ENCODE assay signal across 1 cellular context in the genomic region with DNA sequence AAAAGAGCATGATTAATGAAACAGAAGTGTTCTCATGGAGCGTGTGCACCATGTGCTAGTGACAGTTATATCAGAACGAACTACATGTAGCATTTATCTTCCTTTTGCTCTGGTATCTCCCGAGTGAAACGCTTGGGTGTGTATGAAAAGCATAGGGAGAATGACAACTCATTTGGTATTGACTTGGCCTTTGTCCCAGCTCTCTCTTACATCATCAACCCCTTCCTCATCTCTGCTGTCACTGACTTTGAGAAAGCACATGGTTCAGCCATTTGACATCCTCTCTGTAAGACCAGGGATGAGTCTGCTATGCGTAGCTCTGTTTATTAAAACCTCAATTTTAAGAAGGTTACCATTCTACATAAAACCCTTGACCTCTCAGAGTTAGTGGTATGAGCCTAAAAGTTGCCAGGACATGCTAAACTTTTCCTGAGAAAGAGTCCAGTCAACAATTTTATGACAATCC.
TF ChIP-seq lines count a peak whose summit lies in the region.

No MANE protein-coding gene starts in this region.

TF ChIP-seq in HepG2, 621 proteins besides CTCF, POLR2A, EP300 and RAD21 (continued from another document and continues in another):
- TF ChIP-seq EHMT2 (IDR thresholded peaks at IDR 0.05; ENCODE audit: borderline replicate concordance, low read depth, low read length) (peak; percentile 95), NFE2 (CRISPR knock-in tag; IDR thresholded peaks at IDR 0.05) (no peak), ADNP (CRISPR knock-in tag; IDR thresholded peaks at IDR 0.05) (no peak), ZNF709 (CRISPR knock-in tag; IDR thresholded peaks at IDR 0.05) (peak; percentile 72; the same call in 1 of the 2 replicates), ZNF431 (CRISPR knock-in tag; IDR thresholded peaks at IDR 0.05; ENCODE audit: borderline replicate concordance, low read depth) (peak; percentile 64; the same call in 1 of the 2 replicates), MED13 (CRISPR knock-in tag; IDR thresholded peaks at IDR 0.05) (0 out of 2 replicates have a peak, but pooled peaks have one; percentile 32), ZNF282 (IDR thresholded peaks at IDR 0.05; ENCODE audit: partially characterized antibody) (no peak), RFX3 (CRISPR knock-in tag; IDR thresholded peaks at IDR 0.05) (no peak), SP5 (CRISPR knock-in tag; IDR thresholded peaks at IDR 0.05; ENCODE audit: borderline replicate concordance, low read depth) (0 out of 2 replicates have a peak, but pooled peaks have one; percentile 20), GZF1 (CRISPR knock-in tag; IDR thresholded peaks at IDR 0.05) (peak; percentile 58; the same call in 1 of the 2 replicates), ZNF136 (CRISPR knock-in tag; IDR thresholded peaks at IDR 0.05; ENCODE audit: low read depth) (no peak), NFIB (CRISPR knock-in tag; IDR thresholded peaks at IDR 0.05; ENCODE audit: borderline replicate concordance) (no peak), FLYWCH1 (CRISPR knock-in tag; IDR thresholded peaks at IDR 0.05) (no peak), ZSCAN30 (CRISPR knock-in tag; IDR thresholded peaks at IDR 0.05) (no peak), ZNF614 (CRISPR knock-in tag; IDR thresholded peaks at IDR 0.05; ENCODE audit: borderline replicate concordance) (peak; percentile 42; the same call in 1 of the 2 replicates), MEIS2 (CRISPR knock-in tag; IDR thresholded peaks at IDR 0.05) (peak; percentile 80; the same call in 1 of the 2 replicates), HOXA3 (CRISPR knock-in tag; IDR thresholded peaks at IDR 0.05) (peak; percentile 74), KLF11 (CRISPR knock-in tag; IDR thresholded peaks at IDR 0.05) (no peak), RFX1 (IDR thresholded peaks at IDR 0.05) (no peak), ZFP41 (CRISPR knock-in tag; IDR thresholded peaks at IDR 0.05; ENCODE audit: borderline replicate concordance) (no peak), NCOA2 (CRISPR knock-in tag; IDR thresholded peaks at IDR 0.05) (peak; percentile 42; the same call in 1 of the 2 replicates), SIX4 (CRISPR knock-in tag; IDR thresholded peaks at IDR 0.05) (no peak), TSC22D2 (CRISPR knock-in tag; IDR thresholded peaks at IDR 0.05; ENCODE audit: borderline replicate concordance) (0 out of 2 replicates have a peak, but pooled peaks have one; percentile 31), ZNF430 (CRISPR knock-in tag; IDR thresholded peaks at IDR 0.05) (peak; percentile 79; the same call in 1 of the 2 replicates), REPIN1 (CRISPR knock-in tag; IDR thresholded peaks at IDR 0.05; ENCODE audit: borderline replicate concordance, low read depth) (no peak; the same call in 1 of the 2 replicates), PPARG (CRISPR knock-in tag; conservative IDR thresholded peaks at IDR 0.05) (peak; percentile 94), ZNF546 (CRISPR knock-in tag; conservative IDR thresholded peaks at IDR 0.05) (0 out of 2 replicates have a peak, but pooled peaks have one; percentile 52), NFYC (CRISPR knock-in tag; IDR thresholded peaks at IDR 0.05) (peak; percentile 8; the same call in 1 of the 2 replicates), ARNTL (CRISPR knock-in tag; IDR thresholded peaks at IDR 0.05) (peak; percentile 59; the same call in 1 of the 2 replicates), NR1H2 (CRISPR knock-in tag; IDR thresholded peaks at IDR 0.05; ENCODE audit: borderline replicate concordance, low read depth) (no peak), ZNF589 (CRISPR knock-in tag; conservative IDR thresholded peaks at IDR 0.05) (no peak), RXRB (CRISPR knock-in tag; IDR thresholded peaks at IDR 0.05; ENCODE audit: borderline replicate concordance) (peak; percentile 76), CBFB (CRISPR knock-in tag; IDR thresholded peaks at IDR 0.05) (no peak), ZNF781 (CRISPR knock-in tag; IDR thresholded peaks at IDR 0.05; ENCODE audit: borderline replicate concordance, not compliant biosample characterization) (peak; percentile 44)
- TF ChIP-seq, protein P1, sequence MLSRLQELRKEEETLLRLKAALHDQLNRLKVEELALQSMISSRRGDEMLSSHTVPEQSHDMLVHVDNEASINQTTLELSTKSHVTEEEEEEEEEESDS (CRISPR knock-in tag; IDR thresholded peaks at IDR 0.05; ENCODE audit: borderline replicate concordance), result no peak
- TF ChIP-seq, protein P2, sequence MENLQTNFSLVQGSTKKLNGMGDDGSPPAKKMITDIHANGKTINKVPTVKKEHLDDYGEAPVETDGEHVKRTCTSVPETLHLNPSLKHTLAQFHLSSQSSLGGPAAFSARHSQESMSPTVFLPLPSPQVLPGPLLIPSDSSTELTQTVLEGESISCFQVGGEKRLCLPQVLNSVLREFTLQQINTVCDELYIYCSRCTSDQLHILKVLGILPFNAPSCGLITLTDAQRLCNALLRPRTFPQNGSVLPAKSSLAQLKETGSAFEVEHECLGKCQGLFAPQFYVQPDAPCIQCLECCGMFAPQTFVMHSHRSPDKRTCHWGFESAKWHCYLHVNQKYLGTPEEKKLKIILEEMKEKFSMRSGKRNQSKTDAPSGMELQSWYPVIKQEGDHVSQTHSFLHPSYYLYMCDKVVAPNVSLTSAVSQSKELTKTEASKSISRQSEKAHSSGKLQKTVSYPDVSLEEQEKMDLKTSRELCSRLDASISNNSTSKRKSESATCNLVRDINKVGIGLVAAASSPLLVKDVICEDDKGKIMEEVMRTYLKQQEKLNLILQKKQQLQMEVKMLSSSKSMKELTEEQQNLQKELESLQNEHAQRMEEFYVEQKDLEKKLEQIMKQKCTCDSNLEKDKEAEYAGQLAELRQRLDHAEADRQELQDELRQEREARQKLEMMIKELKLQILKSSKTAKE (CRISPR knock-in tag; IDR thresholded peaks at IDR 0.05; ENCODE audit: borderline replicate concordance), result no peak
- TF ChIP-seq, protein P3, sequence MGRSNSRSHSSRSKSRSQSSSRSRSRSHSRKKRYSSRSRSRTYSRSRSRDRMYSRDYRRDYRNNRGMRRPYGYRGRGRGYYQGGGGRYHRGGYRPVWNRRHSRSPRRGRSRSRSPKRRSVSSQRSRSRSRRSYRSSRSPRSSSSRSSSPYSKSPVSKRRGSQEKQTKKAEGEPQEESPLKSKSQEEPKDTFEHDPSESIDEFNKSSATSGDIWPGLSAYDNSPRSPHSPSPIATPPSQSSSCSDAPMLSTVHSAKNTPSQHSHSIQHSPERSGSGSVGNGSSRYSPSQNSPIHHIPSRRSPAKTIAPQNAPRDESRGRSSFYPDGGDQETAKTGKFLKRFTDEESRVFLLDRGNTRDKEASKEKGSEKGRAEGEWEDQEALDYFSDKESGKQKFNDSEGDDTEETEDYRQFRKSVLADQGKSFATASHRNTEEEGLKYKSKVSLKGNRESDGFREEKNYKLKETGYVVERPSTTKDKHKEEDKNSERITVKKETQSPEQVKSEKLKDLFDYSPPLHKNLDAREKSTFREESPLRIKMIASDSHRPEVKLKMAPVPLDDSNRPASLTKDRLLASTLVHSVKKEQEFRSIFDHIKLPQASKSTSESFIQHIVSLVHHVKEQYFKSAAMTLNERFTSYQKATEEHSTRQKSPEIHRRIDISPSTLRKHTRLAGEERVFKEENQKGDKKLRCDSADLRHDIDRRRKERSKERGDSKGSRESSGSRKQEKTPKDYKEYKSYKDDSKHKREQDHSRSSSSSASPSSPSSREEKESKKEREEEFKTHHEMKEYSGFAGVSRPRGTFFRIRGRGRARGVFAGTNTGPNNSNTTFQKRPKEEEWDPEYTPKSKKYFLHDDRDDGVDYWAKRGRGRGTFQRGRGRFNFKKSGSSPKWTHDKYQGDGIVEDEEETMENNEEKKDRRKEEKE (IDR thresholded peaks at IDR 0.05), result no peak
- TF ChIP-seq, protein P4, sequence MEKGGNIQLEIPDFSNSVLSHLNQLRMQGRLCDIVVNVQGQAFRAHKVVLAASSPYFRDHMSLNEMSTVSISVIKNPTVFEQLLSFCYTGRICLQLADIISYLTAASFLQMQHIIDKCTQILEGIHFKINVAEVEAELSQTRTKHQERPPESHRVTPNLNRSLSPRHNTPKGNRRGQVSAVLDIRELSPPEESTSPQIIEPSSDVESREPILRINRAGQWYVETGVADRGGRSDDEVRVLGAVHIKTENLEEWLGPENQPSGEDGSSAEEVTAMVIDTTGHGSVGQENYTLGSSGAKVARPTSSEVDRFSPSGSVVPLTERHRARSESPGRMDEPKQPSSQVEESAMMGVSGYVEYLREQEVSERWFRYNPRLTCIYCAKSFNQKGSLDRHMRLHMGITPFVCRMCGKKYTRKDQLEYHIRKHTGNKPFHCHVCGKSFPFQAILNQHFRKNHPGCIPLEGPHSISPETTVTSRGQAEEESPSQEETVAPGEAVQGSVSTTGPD (CRISPR knock-in tag; IDR thresholded peaks at IDR 0.05), result no peak
- TF ChIP-seq, protein P5, sequence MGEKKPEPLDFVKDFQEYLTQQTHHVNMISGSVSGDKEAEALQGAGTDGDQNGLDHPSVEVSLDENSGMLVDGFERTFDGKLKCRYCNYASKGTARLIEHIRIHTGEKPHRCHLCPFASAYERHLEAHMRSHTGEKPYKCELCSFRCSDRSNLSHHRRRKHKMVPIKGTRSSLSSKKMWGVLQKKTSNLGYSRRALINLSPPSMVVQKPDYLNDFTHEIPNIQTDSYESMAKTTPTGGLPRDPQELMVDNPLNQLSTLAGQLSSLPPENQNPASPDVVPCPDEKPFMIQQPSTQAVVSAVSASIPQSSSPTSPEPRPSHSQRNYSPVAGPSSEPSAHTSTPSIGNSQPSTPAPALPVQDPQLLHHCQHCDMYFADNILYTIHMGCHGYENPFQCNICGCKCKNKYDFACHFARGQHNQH (CRISPR knock-in tag; IDR thresholded peaks at IDR 0.05), result no peak; the same call in 1 of the 2 replicates
- TF ChIP-seq, protein P6, sequence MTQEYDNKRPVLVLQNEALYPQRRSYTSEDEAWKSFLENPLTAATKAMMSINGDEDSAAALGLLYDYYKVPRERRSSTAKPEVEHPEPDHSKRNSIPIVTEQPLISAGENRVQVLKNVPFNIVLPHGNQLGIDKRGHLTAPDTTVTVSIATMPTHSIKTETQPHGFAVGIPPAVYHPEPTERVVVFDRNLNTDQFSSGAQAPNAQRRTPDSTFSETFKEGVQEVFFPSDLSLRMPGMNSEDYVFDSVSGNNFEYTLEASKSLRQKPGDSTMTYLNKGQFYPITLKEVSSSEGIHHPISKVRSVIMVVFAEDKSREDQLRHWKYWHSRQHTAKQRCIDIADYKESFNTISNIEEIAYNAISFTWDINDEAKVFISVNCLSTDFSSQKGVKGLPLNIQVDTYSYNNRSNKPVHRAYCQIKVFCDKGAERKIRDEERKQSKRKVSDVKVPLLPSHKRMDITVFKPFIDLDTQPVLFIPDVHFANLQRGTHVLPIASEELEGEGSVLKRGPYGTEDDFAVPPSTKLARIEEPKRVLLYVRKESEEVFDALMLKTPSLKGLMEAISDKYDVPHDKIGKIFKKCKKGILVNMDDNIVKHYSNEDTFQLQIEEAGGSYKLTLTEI (CRISPR knock-in tag; conservative IDR thresholded peaks at IDR 0.05), result no peak
- TF ChIP-seq, protein P7, sequence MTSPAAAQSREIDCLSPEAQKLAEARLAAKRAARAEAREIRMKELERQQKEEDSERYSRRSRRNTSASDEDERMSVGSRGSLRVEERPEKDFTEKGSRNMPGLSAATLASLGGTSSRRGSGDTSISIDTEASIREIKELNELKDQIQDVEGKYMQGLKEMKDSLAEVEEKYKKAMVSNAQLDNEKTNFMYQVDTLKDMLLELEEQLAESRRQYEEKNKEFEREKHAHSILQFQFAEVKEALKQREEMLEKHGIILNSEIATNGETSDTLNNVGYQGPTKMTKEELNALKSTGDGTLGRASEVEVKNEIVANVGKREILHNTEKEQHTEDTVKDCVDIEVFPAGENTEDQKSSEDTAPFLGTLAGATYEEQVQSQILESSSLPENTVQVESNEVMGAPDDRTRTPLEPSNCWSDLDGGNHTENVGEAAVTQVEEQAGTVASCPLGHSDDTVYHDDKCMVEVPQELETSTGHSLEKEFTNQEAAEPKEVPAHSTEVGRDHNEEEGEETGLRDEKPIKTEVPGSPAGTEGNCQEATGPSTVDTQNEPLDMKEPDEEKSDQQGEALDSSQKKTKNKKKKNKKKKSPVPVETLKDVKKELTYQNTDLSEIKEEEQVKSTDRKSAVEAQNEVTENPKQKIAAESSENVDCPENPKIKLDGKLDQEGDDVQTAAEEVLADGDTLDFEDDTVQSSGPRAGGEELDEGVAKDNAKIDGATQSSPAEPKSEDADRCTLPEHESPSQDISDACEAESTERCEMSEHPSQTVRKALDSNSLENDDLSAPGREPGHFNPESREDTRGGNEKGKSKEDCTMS (CRISPR knock-in tag; conservative IDR thresholded peaks at IDR 0.05), result no peak
- TF ChIP-seq, protein P8, sequence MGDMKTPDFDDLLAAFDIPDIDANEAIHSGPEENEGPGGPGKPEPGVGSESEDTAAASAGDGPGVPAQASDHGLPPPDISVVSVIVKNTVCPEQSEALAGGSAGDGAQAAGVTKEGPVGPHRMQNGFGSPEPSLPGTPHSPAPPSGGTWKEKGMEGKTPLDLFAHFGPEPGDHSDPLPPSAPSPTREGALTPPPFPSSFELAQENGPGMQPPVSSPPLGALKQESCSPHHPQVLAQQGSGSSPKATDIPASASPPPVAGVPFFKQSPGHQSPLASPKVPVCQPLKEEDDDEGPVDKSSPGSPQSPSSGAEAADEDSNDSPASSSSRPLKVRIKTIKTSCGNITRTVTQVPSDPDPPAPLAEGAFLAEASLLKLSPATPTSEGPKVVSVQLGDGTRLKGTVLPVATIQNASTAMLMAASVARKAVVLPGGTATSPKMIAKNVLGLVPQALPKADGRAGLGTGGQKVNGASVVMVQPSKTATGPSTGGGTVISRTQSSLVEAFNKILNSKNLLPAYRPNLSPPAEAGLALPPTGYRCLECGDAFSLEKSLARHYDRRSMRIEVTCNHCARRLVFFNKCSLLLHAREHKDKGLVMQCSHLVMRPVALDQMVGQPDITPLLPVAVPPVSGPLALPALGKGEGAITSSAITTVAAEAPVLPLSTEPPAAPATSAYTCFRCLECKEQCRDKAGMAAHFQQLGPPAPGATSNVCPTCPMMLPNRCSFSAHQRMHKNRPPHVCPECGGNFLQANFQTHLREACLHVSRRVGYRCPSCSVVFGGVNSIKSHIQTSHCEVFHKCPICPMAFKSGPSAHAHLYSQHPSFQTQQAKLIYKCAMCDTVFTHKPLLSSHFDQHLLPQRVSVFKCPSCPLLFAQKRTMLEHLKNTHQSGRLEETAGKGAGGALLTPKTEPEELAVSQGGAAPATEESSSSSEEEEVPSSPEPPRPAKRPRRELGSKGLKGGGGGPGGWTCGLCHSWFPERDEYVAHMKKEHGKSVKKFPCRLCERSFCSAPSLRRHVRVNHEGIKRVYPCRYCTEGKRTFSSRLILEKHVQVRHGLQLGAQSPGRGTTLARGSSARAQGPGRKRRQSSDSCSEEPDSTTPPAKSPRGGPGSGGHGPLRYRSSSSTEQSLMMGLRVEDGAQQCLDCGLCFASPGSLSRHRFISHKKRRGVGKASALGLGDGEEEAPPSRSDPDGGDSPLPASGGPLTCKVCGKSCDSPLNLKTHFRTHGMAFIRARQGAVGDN (CRISPR knock-in tag; IDR thresholded peaks at IDR 0.05), result no peak
- TF ChIP-seq, protein P9, sequence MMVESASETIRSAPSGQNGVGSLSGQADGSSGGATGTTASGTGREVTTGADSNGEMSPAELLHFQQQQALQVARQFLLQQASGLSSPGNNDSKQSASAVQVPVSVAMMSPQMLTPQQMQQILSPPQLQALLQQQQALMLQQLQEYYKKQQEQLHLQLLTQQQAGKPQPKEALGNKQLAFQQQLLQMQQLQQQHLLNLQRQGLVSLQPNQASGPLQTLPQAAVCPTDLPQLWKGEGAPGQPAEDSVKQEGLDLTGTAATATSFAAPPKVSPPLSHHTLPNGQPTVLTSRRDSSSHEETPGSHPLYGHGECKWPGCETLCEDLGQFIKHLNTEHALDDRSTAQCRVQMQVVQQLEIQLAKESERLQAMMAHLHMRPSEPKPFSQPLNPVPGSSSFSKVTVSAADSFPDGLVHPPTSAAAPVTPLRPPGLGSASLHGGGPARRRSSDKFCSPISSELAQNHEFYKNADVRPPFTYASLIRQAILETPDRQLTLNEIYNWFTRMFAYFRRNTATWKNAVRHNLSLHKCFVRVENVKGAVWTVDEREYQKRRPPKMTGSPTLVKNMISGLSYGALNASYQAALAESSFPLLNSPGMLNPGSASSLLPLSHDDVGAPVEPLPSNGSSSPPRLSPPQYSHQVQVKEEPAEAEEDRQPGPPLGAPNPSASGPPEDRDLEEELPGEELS (CRISPR knock-in tag; IDR thresholded peaks at IDR 0.05), result peak; percentile 52; the same call in 1 of the 2 replicates
